Comparison of ENCODE assay signal across 10 cellular contexts in the genomic region with DNA sequence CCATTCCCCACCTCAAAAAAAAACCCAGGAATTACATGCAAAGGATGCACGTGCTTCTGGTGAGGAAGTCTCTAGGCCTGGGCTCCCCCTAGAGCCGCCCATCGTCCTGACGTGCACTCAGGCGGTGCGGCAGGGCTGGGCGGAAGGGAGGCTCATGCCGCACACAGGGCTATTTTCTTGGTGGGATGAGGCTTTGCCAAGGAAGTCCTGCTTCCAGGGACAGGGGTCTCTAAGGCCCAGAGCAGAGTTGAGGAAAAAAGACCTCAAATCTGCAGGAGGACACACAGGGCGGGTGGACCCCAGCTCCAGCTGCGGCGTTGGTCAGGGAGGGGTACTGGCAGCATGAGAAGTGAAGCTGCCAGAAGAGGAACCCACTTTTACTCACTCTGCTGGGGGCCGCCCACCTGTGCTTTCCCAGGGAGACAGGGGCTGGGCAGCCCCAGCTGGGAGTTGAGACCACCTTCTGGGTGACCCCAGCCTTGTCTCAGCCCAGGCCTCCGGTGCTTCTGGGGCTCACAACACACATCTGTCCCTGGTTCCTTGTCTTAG. TPM values are rescaled to one million over a fixed set of nuclear protein-coding genes. Genes with fewer than 3 reads are reported as not detected.
DNase-seq lines count a peak whose midpoint lies in the region; ATAC-seq and TF ChIP-seq lines count a peak whose summit lies in the region.
"Had no signal": no experiment of that assay in that cellular context is flagged by ENCODE, and none has a peak within 500 bp of the region (broad histone marks: within the 10 kb centered on the region; RNA-seq: fewer than 3 reads in every experiment).

No MANE protein-coding gene starts in this region.

- H3K4me1 ChIP-seq in PC-9 (replicated peaks; ENCODE audit: insufficient read depth) (peaks cover 68% of the 10 kb centered on the region), esophagus (ENCODE audit: control insufficient read depth in 2 of 2, insufficient read depth in 2 of 2, low read length in 1 of 2) (peaks cover 0 to 15% of the 10 kb centered on the region in 2 donors), thoracic aorta (ENCODE audit: control insufficient read depth in 1 of 2, low read depth in 2 of 2) (peaks cover 8 to 12% of the 10 kb centered on the region in 2 donors)

- no peak overlapping the region for H2AFZ ChIP-seq in PC-9

- BruUV-seq in PC-9 (replicated peaks; lab: Mats Ljungman, UMichigan), result no TSS peak

- H3K36me3 ChIP-seq in PC-9 (ENCODE audit: low read depth) (peaks cover 10% of the 10 kb centered on the region; the same call in 1 of the 2 replicates), esophagus (ENCODE audit: control insufficient read depth in 2 of 2, insufficient read depth in 2 of 2, low read length in 1 of 2) (no peaks in the 10 kb centered on the region), thoracic aorta (no peaks in the 10 kb centered on the region)
- H3K36me3 ChIP-seq: SJCRH30 had no signal

- H3K4me2 ChIP-seq in PC-9, result peak overlapping the region; percentile 93

- ATAC-seq in thoracic aorta (ENCODE audit: insufficient number of reproducible peaks, low FRiP score, low read depth), result no peak
- ATAC-seq in GM18861 (IDR thresholded peaks at IDR 0.05; ENCODE audit: unreplicated experiment), result no peak

- WGBS in esophagus, 2 donors, result 69 to 84% methylated on average over 12 to 13 of the region's 13 CpGs

- H3K79me2 ChIP-seq in PC-9 (ENCODE audit: low read depth), result peaks cover 82% of the 10 kb centered on the region

- H4K20me1 ChIP-seq in PC-9 (ENCODE audit: insufficient read depth), result no peaks in the 10 kb centered on the region

- POLR2A ChIA-PET in PC-9 (lab: Charles Lee; ENCODE audit: unreplicated experiment), result interaction anchor here (0.6 kb wide), 1 partner anchor 492 kb away, joined by 5 read pairs; no protein-coding TSS in a partner anchor

- intact Hi-C loops in PC-9 (cut with micrococcal nuclease; ENCODE audit: unreplicated experiment), result no loop called here

- no peaks in the 10 kb centered on the region for H3K9me2 ChIP-seq in PC-9 (ENCODE audit: insufficient read depth)

- H3F3A ChIP-seq in PC-9 (ENCODE audit: insufficient read depth, low read depth), result peaks cover 79% of the 10 kb centered on the region

- peak overlapping the region; percentile 100 for H3K27ac ChIP-seq in PC-9
- peak overlapping the region; percentile 69 for H3K27ac ChIP-seq in esophagus (ENCODE audit: low read depth in 2 of 2, low read length in 1 of 2)
- peak overlapping the region in 1 of 2 donors; percentile 34 for H3K27ac ChIP-seq in thoracic aorta
- H3K27ac ChIP-seq: SJCRH30, testis had no signal

- H3K9me3 ChIP-seq in PC-9 (ENCODE audit: insufficient read depth, low read depth) (no peaks in the 10 kb centered on the region), esophagus (ENCODE audit: control insufficient read depth in 2 of 2, insufficient read depth in 1 of 2, low read depth in 1 of 2, low read length in 1 of 2) (peaks cover 0 to 2% of the 10 kb centered on the region in 2 donors), thoracic aorta (no peaks in the 10 kb centered on the region)
- H3K9me3 ChIP-seq: SJCRH30, testis had no signal

- TF ChIP-seq CTCF in PC-9 (conservative IDR thresholded peaks at IDR 0.05) (no peak), thoracic aorta (IDR thresholded peaks at IDR 0.05) (no peak)

- peak overlapping the region; percentile 79; the same call in 1 of the 2 replicates for H3K4me3 ChIP-seq in PC-9
- H3K4me3 ChIP-seq in esophagus (ENCODE audit: low read depth in 1 of 2, low read length in 2 of 2), result peak overlapping the region in 1 of 2 donors; percentile 17
- peak overlapping the region; percentile 20 for H3K4me3 ChIP-seq in thoracic aorta
- H3K4me3 ChIP-seq: SJCRH30, testis had no signal

- peak; percentile 43 for DNase-seq in activated naive CD4-positive, alpha-beta T cell treated with Interleukin-2 at 50 U/mL for 16 hours
- no peak for DNase-seq in activated naive CD4-positive, alpha-beta T cell treated with anti-CD3 and anti-CD28 coated beads, Interleukin-2, amount 50 U/mL, for 16 hours
- DNase-seq in PC-9, result no peak
- no peak for DNase-seq in thoracic aorta (ENCODE audit: low spot score)
- no peak for DNase-seq in NCI-H2029 (lab: John Stamatoyannopoulos, UW)
- no peak for DNase-seq in NCI-H510A treated with DMSO at 0.1 percent for 48 hours (lab: John Stamatoyannopoulos, UW)
- DNase-seq: testis had no signal

- no peaks in the 10 kb centered on the region for H3K27me3 ChIP-seq in PC-9 (ENCODE audit: insufficient read depth, low read depth)
- H3K27me3 ChIP-seq in esophagus (ENCODE audit: control insufficient read depth in 1 of 2, insufficient read depth in 2 of 2, low read length in 2 of 2), result no peaks in the 10 kb centered on the region
- H3K27me3 ChIP-seq in thoracic aorta (replicated peaks; ENCODE audit: insufficient read depth), result no peaks in the 10 kb centered on the region
- H3K27me3 ChIP-seq: SJCRH30, testis had no signal

- CTCF ChIA-PET in PC-9 (lab: Charles Lee), result no interaction called here

RNA-seq across cellular contexts. Expression of a gene that starts 4.2 kb away (rescaled TPM):
- total RNA-seq in PC-9 (2021), result 132 and 179 TPM in 2 replicates
- 1 to 10 TPM; 5.8 to 6.4 TPM for polyA plus RNA-seq in esophagus
- total RNA-seq in thoracic aorta, result 10 to 100 TPM; 12.0 to 30.2 TPM

RNA-seq across cellular contexts. Expression of a gene that starts 14.5 kb away (rescaled TPM):
- total RNA-seq in PC-9 (2021) (16.4 and 22.6 TPM in 2 replicates), thoracic aorta (10 to 100 TPM; 21.9 to 32.7 TPM)
- polyA plus RNA-seq in esophagus, result 10 to 100 TPM in 1 of 2 donors, 1 to 10 TPM in 1; 7.7 to 12.8 TPM
